8 cellular contexts compared by ENCODE assay signal in genomic region chr9:16871358-16872151, GRCh38. TPM values are rescaled to one million over a fixed set of nuclear protein-coding genes. Genes with fewer than 3 reads are reported as not detected.
DNase-seq lines count a peak whose midpoint lies in the region; FAIRE-seq and TF ChIP-seq lines count a peak whose summit lies in the region.

No MANE protein-coding gene starts in this region.

- H3K4me2 ChIP-seq in mesendoderm (ENCODE audit: low read length): peak overlapping the region; percentile 85

- H3K4ac ChIP-seq in mesendoderm (ENCODE audit: low read depth, low read length): peak overlapping the region; percentile 74

- H3K27me3 ChIP-seq in mesendoderm (ENCODE audit: insufficient read depth, low read length, poor library complexity) (peaks cover 3% of the 10 kb centered on the region), tibial nerve (no peaks in the 10 kb centered on the region)

- H4K8ac ChIP-seq in mesendoderm (ENCODE audit: low read depth, low read length): no peak overlapping the region

- no peak overlapping the region for H4K5ac ChIP-seq in mesendoderm (ENCODE audit: low read length)

- no peaks in the 10 kb centered on the region for H3K36me3 Mint-ChIP-seq in endothelial cell (ENCODE audit: low read depth, unreplicated experiment)

- no CpG with 5 or more reads among the region's 62 CpGs for WGBS in mesendoderm (ENCODE audit: extremely low coverage, insufficient coverage, low lambda C conversion rate)
- 0 to 1% methylated on average over 54 to 61 of the region's 62 CpGs for WGBS in tibial nerve, 2 donors

- FAIRE-seq in RCC 7860 (lab: Jason Lieb, UNC): no peak

- peak overlapping the region; percentile 69 for H3K9ac ChIP-seq in mesendoderm (ENCODE audit: low read length)

- peaks cover 5% of the 10 kb centered on the region for H3K27me3 Mint-ChIP-seq in endothelial cell (ENCODE audit: unreplicated experiment)

- H3K27ac ChIP-seq in mesendoderm (ENCODE audit: low read depth, low read length) (no peak overlapping the region), tibial nerve (peak overlapping the region; percentile 9 to 92 (median 84))

- peak overlapping the region; percentile 77 for H3K27ac Mint-ChIP-seq in endothelial cell (ENCODE audit: unreplicated experiment)

- H2AK5ac ChIP-seq in mesendoderm (ENCODE audit: low read length): no peak overlapping the region

- H3K4me1 ChIP-seq in mesendoderm (ENCODE audit: control insufficient read depth, low read depth, low read length) (no peaks in the 10 kb centered on the region), tibial nerve (peaks cover 0 to 7% (median 0%) of the 10 kb centered on the region in 4 donors)

- peak in 1 of 2 donors; percentile 42 for TF ChIP-seq EP300 in tibial nerve (IDR thresholded peaks at IDR 0.05)

- peak; percentile 62 for DNase-seq in NCI-H748 (lab: John Stamatoyannopoulos, UW; ENCODE audit: unreplicated experiment)
- DNase-seq in NCI-H748 treated with DMSO at 0.1 percent for 48 hours (lab: John Stamatoyannopoulos, UW): no peak
- DNase-seq in RCC 7860 (ENCODE audit: low spot score): peak; percentile 25
- peak; percentile 58 for DNase-seq in endothelial cell (ENCODE audit: low spot score)
- peak; percentile 74 for DNase-seq in mesendoderm
- peak; percentile 38 to 50 for DNase-seq in tibial nerve (ENCODE audit: low spot score in 2 of 2)
- DNase-seq in NOMO-1 (lab: John Stamatoyannopoulos, UW; ENCODE audit: unreplicated experiment in 2 of 2): no peak
- no peak for DNase-seq in NCI-H510A treated with DMSO at 0.1 percent for 48 hours (lab: John Stamatoyannopoulos, UW)

- peaks cover 0 to 3% (median 0%) of the 10 kb centered on the region in 4 donors for H3K9me3 ChIP-seq in tibial nerve

- no peaks in the 10 kb centered on the region for H3K36me3 ChIP-seq in mesendoderm (ENCODE audit: control insufficient read depth, insufficient read depth, low read length)
- no peaks in the 10 kb centered on the region for H3K36me3 ChIP-seq in tibial nerve

- peak overlapping the region; percentile 75 for H2BK15ac ChIP-seq in mesendoderm (replicated peaks; ENCODE audit: low read depth)

- H3K18ac ChIP-seq in mesendoderm (ENCODE audit: low read length): peak overlapping the region; percentile 76

- TF ChIP-seq CTCF in endothelial cell (IDR thresholded peaks at IDR 0.05; ENCODE audit: unreplicated experiment) (no peak), tibial nerve (IDR thresholded peaks at IDR 0.05) (no peak)

- no peak overlapping the region for H2BK5ac ChIP-seq in mesendoderm (ENCODE audit: low read length)

- peak overlapping the region; percentile 77 for H2BK120ac ChIP-seq in mesendoderm (ENCODE audit: low read depth, low read length)

- TF ChIP-seq POLR2A in tibial nerve (IDR thresholded peaks at IDR 0.05): peak in 1 of 2 donors; percentile 24

- H3K56ac ChIP-seq in mesendoderm (ENCODE audit: low read length): peak overlapping the region; percentile 84

- no peaks in the 10 kb centered on the region for H3K79me1 ChIP-seq in mesendoderm (ENCODE audit: low read length)

- H3K79me2 ChIP-seq in mesendoderm (ENCODE audit: control insufficient read depth, insufficient read depth, low read length): no peaks in the 10 kb centered on the region

- H3K23ac ChIP-seq in mesendoderm (ENCODE audit: low read length): no peak overlapping the region

- H3K4me3 ChIP-seq in mesendoderm (ENCODE audit: low read length) (peak overlapping the region; percentile 78), tibial nerve (peak overlapping the region; percentile 42 to 83 (median 60))

- peak overlapping the region; percentile 99 for H3K4me3 Mint-ChIP-seq in endothelial cell (ENCODE audit: unreplicated experiment)

- H3K4me1 Mint-ChIP-seq in endothelial cell (ENCODE audit: unreplicated experiment): peaks cover 15% of the 10 kb centered on the region

- H3K9me3 Mint-ChIP-seq in endothelial cell (ENCODE audit: unreplicated experiment): no peaks in the 10 kb centered on the region

RNA-seq across cellular contexts. Expression of gene BNC2, which starts 1.1 kb away (rescaled TPM):
- 20.1 TPM for total RNA-seq in endothelial cell (ENCODE audit: unreplicated experiment)
- polyA plus RNA-seq in mesendoderm (2013, experiment 1 of 2): 1.1 TPM
- 1.0 TPM for polyA plus RNA-seq in mesendoderm (2013, experiment 2 of 2)
- total RNA-seq in tibial nerve: 10 to 100 TPM; 69.9 to 89.6 (median 88.4) TPM

Comparison
In these comparisons a context has a peak if more than half of its experiments do, and no peak if none do; other contexts are left out.
1. DNase-seq: peak in NCI-H748 (single experiment), RCC 7860 (single experiment), endothelial cell (single experiment), mesendoderm (single experiment) and tibial nerve (2 of 2); none in NCI-H748 treated with DMSO at 0.1 percent for 48 hours (single experiment), NOMO-1 (0 of 2) and NCI-H510A treated with DMSO at 0.1 percent for 48 hours (single experiment).